ENCODE assay signal across 8 cellular contexts in the genomic region with DNA sequence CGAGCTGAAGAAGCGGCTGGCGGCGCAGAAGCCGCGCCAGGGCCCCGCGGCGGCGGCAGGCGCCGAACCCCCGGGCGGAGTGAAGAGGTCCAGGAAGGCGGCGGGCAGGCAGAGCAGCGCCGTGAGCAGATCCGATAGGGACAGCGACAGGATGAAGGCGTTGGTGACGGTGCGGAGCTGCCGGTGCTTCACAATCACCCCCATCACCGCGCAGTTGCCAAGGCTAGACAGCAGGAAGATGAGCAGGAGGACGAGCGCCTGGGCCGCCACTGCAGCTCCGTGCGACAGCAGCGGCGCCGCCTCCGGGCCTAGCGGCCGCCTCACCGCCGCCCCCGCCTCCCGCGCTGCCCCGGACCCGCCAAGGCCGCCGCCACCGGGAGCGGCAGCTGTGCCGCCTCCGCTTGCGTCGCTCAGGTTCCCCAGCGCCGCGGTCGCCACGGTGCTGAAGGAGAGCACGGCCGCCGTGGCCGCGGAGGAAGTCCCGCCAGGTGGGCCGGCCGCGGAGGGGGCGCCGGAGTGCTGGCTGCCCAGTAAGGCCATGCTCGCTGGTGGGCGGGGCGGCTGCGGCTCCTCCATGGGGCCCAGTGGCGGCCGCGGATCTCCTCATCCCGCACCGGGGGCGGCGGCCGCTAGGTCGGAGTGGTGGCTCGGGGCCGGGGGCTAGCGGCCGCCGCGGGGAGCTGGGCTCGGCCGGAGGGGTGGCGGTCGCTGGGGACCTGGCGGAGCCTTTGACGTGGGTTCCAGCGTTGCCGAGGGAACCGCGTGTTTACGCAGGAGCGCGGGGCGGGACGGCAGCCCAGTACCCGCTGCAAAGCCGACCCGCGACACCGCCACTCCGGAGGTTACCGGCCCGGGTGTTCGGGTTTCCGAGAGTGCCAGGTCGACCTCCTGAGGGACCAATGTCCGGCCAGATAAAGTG. TPM values are rescaled to one million over a fixed set of nuclear protein-coding genes. Genes with fewer than 3 reads are reported as not detected.
DNase-seq lines count a peak whose midpoint lies in the region; ATAC-seq and TF ChIP-seq lines count a peak whose summit lies in the region.

A gene with protein sequence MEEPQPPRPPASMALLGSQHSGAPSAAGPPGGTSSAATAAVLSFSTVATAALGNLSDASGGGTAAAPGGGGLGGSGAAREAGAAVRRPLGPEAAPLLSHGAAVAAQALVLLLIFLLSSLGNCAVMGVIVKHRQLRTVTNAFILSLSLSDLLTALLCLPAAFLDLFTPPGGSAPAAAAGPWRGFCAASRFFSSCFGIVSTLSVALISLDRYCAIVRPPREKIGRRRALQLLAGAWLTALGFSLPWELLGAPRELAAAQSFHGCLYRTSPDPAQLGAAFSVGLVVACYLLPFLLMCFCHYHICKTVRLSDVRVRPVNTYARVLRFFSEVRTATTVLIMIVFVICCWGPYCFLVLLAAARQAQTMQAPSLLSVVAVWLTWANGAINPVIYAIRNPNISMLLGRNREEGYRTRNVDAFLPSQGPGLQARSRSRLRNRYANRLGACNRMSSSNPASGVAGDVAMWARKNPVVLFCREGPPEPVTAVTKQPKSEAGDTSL (minus strand): TSS at position 730 of the 919 bp plus-strand sequence. CDS start 154 bp downstream, at position 576.

- ATAC-seq in GM19372 (IDR thresholded peaks at IDR 0.05; ENCODE audit: low read depth, unreplicated experiment) (peak; percentile 59), HG03469 (IDR thresholded peaks at IDR 0.05; ENCODE audit: unreplicated experiment) (peak; percentile 35)

- peaks cover 8 to 16% (median 12%) of the 10 kb centered on the region in 10 experiments for H3K4me1 ChIP-seq in BLaER1 treated with 17β-estradiol and CSF1 and Interleukin-3, amounts not matched to agents 10 nM and 100 nM
- H3K4me1 ChIP-seq in iPS-15b (ENCODE audit: control insufficient read depth, insufficient read depth, low read length) (no peaks in the 10 kb centered on the region), sigmoid colon (peaks cover 0 to 19% (median 8%) of the 10 kb centered on the region in 4 donors)

- peak within 1 kb of the TSS; percentile 28 to 74 (median 59); a peak in 21 of 22 replicates for H3K9ac ChIP-seq in BLaER1 treated with 17β-estradiol and CSF1 and Interleukin-3, amounts not matched to agents 10 nM and 100 nM
- H3K9ac ChIP-seq in iPS-15b (ENCODE audit: low read depth, low read length), result no peak within 1 kb of the TSS

- intact Hi-C loops in sigmoid colon (cut with DNase I), result loop anchor here (2.0 kb wide), 1 partner anchor 20 kb away; a partner anchor contains a TSS

- no peak for TF ChIP-seq POLR2A in sigmoid colon (IDR thresholded peaks at IDR 0.05)

- 1% methylated on average over 114 of the region's 114 CpGs for WGBS in sigmoid colon, 2 donors

- H4K20me1 ChIP-seq in BLaER1 treated with 17β-estradiol and CSF1 and Interleukin-3, amounts not matched to agents 10 nM and 100 nM, result peaks cover 0 to 47% (median 33%) of the 10 kb centered on the region in 11 experiments; a peak in 18 of 22 replicates

- DNase-seq in T-helper 2 cell, result peak; percentile 15 to 63 (median 38)
- peak; percentile 58 for DNase-seq in astrocyte of the spinal cord (ENCODE audit: low read depth, low spot score)
- peak; percentile 88 for DNase-seq in sigmoid colon
- no peak for DNase-seq in NCI-H1436 (lab: John Stamatoyannopoulos, UW)

- H3K4me2 ChIP-seq in BLaER1 treated with 17β-estradiol and CSF1 and Interleukin-3, amounts not matched to agents 10 nM and 100 nM, result peak within 1 kb of the TSS; percentile 87 to 100 (median 98)

- H3K27me3 ChIP-seq in BLaER1 treated with 17β-estradiol and CSF1 and Interleukin-3, amounts not matched to agents 10 nM and 100 nM, result peaks cover 36 to 49% (median 43%) of the 10 kb centered on the region in 11 experiments
- H3K27me3 ChIP-seq in iPS-15b (ENCODE audit: control insufficient read depth, insufficient read depth, low read length) (peaks cover 40% of the 10 kb centered on the region), sigmoid colon (no peaks in the 10 kb centered on the region)

- no peaks in the 10 kb centered on the region for H3K9me3 ChIP-seq in BLaER1 treated with 17β-estradiol and CSF1 and Interleukin-3, amounts not matched to agents 10 nM and 100 nM (replicated peaks in 1 of 11)
- H3K9me3 ChIP-seq in iPS-15b (ENCODE audit: control insufficient read depth, insufficient read depth, low read length) (no peaks in the 10 kb centered on the region), sigmoid colon (no peaks in the 10 kb centered on the region)

- peaks cover 0 to 26% (median 5%) of the 10 kb centered on the region in 11 experiments; a peak in 12 of 22 replicates for H3K36me3 ChIP-seq in BLaER1 treated with 17β-estradiol and CSF1 and Interleukin-3, amounts not matched to agents 10 nM and 100 nM
- no peaks in the 10 kb centered on the region for H3K36me3 ChIP-seq in iPS-15b (ENCODE audit: control insufficient read depth, insufficient read depth, low read length)
- H3K36me3 ChIP-seq in sigmoid colon, result no peaks in the 10 kb centered on the region

- peak within 1 kb of the TSS; percentile 58 to 78 (median 69) for H3K4me3 ChIP-seq in BLaER1 treated with 17β-estradiol and CSF1 and Interleukin-3, amounts not matched to agents 10 nM and 100 nM
- H3K4me3 ChIP-seq in astrocyte of the spinal cord (ENCODE audit: low read depth, low read length) (peak within 1 kb of the TSS; percentile 46), iPS-15b (ENCODE audit: low read depth, low read length) (peak within 1 kb of the TSS; percentile 66), sigmoid colon (peak within 1 kb of the TSS; percentile 53 to 80 (median 72))

- TF ChIP-seq EP300 in sigmoid colon (IDR thresholded peaks at IDR 0.05), result no peak

- in situ Hi-C loops in astrocyte of the spinal cord (cut with HindIII; ENCODE audit: low sequenced_read_pairs), result no loop called here

- no peak for TF ChIP-seq CTCF in astrocyte of the spinal cord (IDR thresholded peaks at IDR 0.05; ENCODE audit: low read depth, low read length)
- TF ChIP-seq CTCF in sigmoid colon (IDR thresholded peaks at IDR 0.05), result no peak

- H3K27ac ChIP-seq in BLaER1 treated with 17β-estradiol and CSF1 and Interleukin-3, amounts not matched to agents 10 nM and 100 nM, result peak within 1 kb of the TSS in 2 of 11 experiments; percentile 7 to 33; a peak in 2 of 22 replicates
- peak within 1 kb of the TSS; percentile 86 to 87 (median 86) for H3K27ac ChIP-seq in sigmoid colon

RNA-seq across cellular contexts. Expression of the gene that starts here (rescaled TPM):
- total RNA-seq in sigmoid colon, result 10 to 100 TPM in 1 of 4 donors, 1 to 10 TPM in 3; 5.2 to 12.7 (median 6.1) TPM
- under 1 TPM in 1 of 3 donors, not detected in 2; 0.50 TPM for polyA plus RNA-seq in sigmoid colon
